2 cellular contexts compared by ENCODE assay signal in the genomic region with DNA sequence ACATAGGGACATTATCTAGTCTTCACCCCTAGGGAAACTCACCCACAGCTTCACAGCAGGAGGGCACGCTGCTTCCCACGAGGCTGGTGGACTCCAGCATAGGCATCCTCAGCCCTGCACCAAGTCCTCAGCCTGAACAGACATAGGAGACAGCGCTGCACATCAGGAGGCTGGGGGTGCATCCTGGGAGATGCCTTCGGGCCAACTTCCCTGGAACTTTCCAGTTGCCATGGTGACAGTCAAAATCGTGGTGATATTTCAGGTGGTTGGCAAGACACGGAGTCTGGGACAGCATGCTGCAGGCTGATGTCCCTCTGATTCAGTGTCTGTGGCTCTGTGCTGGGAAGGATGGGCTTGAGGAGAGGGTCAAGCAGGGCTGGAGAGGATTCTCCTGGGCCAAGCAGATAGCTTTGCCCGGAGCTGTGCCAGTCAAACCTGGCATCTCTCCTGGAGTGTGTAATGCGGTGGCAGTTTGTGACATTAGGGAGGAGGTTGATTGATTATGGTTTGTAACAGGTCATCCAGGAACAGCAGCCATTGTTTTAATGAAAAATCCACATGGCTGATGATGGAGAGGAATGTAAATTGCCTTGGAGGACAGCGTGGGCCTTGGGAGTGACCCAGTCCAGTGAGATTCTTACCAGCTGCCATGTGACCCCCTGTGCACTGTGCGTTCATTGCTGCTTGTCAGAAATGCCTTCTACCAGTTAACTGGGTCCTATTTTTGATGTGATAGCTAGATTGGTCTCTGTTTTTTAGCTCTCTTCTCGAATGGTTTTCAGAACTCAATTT.
TF ChIP-seq lines count a peak whose summit lies in the region.

No MANE protein-coding gene starts in this region.

TF ChIP-seq in SK-N-SH, 30 proteins besides CTCF, POLR2A, EP300 and RAD21:
- TF ChIP-seq FOXM1 (IDR thresholded peaks at IDR 0.05; ENCODE audit: low read depth) (no peak), FOSL2 (IDR thresholded peaks at IDR 0.05; ENCODE audit: borderline replicate concordance, low read depth) (no peak), JUND (IDR thresholded peaks at IDR 0.05) (no peak), GABPA (IDR thresholded peaks at IDR 0.05; ENCODE audit: low read depth) (no peak), CHD2 (IDR thresholded peaks at IDR 0.05; ENCODE audit: low read length, partially characterized antibody) (no peak), IRF3 (IDR thresholded peaks at IDR 0.05; ENCODE audit: low read depth, low read length) (no peak), EZH2phosphoT487 (IDR thresholded peaks at IDR 0.05; ENCODE audit: borderline replicate concordance, low read depth) (no peak), RFX5 (IDR thresholded peaks at IDR 0.05; ENCODE audit: low read length) (no peak), NFIC (IDR thresholded peaks at IDR 0.05; ENCODE audit: borderline replicate concordance) (no peak), RXRA (IDR thresholded peaks at IDR 0.05; ENCODE audit: borderline replicate concordance, low read depth) (no peak), NRF1 (IDR thresholded peaks at IDR 0.05; ENCODE audit: low read depth, low read length) (no peak), TCF12 (IDR thresholded peaks at IDR 0.05) (no peak), POLR2AphosphoS5 (IDR thresholded peaks at IDR 0.05; ENCODE audit: low read depth, low read length) (no peak), PBX3 (IDR thresholded peaks at IDR 0.05) (no peak), MEF2A (IDR thresholded peaks at IDR 0.05; ENCODE audit: borderline replicate concordance, low read depth) (no peak), FOXJ3 (CRISPR knock-in tag; IDR thresholded peaks at IDR 0.05) (no peak), MXI1 (IDR thresholded peaks at IDR 0.05; ENCODE audit: low read depth, low read length) (no peak)
- TF ChIP-seq, protein P1, sequence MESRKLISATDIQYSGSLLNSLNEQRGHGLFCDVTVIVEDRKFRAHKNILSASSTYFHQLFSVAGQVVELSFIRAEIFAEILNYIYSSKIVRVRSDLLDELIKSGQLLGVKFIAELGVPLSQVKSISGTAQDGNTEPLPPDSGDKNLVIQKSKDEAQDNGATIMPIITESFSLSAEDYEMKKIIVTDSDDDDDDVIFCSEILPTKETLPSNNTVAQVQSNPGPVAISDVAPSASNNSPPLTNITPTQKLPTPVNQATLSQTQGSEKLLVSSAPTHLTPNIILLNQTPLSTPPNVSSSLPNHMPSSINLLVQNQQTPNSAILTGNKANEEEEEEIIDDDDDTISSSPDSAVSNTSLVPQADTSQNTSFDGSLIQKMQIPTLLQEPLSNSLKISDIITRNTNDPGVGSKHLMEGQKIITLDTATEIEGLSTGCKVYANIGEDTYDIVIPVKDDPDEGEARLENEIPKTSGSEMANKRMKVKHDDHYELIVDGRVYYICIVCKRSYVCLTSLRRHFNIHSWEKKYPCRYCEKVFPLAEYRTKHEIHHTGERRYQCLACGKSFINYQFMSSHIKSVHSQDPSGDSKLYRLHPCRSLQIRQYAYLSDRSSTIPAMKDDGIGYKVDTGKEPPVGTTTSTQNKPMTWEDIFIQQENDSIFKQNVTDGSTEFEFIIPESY (IDR thresholded peaks at IDR 0.05; ENCODE audit: borderline replicate concordance, low read depth) = no peak
- TF ChIP-seq, protein P2, sequence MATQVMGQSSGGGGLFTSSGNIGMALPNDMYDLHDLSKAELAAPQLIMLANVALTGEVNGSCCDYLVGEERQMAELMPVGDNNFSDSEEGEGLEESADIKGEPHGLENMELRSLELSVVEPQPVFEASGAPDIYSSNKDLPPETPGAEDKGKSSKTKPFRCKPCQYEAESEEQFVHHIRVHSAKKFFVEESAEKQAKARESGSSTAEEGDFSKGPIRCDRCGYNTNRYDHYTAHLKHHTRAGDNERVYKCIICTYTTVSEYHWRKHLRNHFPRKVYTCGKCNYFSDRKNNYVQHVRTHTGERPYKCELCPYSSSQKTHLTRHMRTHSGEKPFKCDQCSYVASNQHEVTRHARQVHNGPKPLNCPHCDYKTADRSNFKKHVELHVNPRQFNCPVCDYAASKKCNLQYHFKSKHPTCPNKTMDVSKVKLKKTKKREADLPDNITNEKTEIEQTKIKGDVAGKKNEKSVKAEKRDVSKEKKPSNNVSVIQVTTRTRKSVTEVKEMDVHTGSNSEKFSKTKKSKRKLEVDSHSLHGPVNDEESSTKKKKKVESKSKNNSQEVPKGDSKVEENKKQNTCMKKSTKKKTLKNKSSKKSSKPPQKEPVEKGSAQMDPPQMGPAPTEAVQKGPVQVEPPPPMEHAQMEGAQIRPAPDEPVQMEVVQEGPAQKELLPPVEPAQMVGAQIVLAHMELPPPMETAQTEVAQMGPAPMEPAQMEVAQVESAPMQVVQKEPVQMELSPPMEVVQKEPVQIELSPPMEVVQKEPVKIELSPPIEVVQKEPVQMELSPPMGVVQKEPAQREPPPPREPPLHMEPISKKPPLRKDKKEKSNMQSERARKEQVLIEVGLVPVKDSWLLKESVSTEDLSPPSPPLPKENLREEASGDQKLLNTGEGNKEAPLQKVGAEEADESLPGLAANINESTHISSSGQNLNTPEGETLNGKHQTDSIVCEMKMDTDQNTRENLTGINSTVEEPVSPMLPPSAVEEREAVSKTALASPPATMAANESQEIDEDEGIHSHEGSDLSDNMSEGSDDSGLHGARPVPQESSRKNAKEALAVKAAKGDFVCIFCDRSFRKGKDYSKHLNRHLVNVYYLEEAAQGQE (IDR thresholded peaks at IDR 0.05; ENCODE audit: low read depth, low read length) = no peak
- TF ChIP-seq, protein P3, sequence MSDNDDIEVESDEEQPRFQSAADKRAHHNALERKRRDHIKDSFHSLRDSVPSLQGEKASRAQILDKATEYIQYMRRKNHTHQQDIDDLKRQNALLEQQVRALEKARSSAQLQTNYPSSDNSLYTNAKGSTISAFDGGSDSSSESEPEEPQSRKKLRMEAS (IDR thresholded peaks at IDR 0.05; ENCODE audit: low read depth) = no peak

TF ChIP-seq in SK-N-SH treated with all-trans-retinoic acid at 6 μM for 48 hours, 23 proteins besides CTCF, POLR2A, EP300 and RAD21:
- TF ChIP-seq, protein P4, sequence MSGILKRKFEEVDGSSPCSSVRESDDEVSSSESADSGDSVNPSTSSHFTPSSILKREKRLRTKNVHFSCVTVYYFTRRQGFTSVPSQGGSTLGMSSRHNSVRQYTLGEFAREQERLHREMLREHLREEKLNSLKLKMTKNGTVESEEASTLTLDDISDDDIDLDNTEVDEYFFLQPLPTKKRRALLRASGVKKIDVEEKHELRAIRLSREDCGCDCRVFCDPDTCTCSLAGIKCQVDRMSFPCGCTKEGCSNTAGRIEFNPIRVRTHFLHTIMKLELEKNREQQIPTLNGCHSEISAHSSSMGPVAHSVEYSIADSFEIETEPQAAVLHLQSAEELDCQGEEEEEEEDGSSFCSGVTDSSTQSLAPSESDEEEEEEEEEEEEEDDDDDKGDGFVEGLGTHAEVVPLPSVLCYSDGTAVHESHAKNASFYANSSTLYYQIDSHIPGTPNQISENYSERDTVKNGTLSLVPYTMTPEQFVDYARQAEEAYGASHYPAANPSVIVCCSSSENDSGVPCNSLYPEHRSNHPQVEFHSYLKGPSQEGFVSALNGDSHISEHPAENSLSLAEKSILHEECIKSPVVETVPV (CRISPR knock-in tag; IDR thresholded peaks at IDR 0.05) = no peak
- TF ChIP-seq ZNF8 (CRISPR knock-in tag; IDR thresholded peaks at IDR 0.05) (no peak), TCF4 (CRISPR knock-in tag; IDR thresholded peaks at IDR 0.05; ENCODE audit: borderline replicate concordance) (no peak), ZFP30 (CRISPR knock-in tag; IDR thresholded peaks at IDR 0.05) (no peak), ZNF70 (CRISPR knock-in tag; IDR thresholded peaks at IDR 0.05) (no peak), POU6F1 (CRISPR knock-in tag; IDR thresholded peaks at IDR 0.05; ENCODE audit: borderline replicate concordance, low read depth) (no peak), GLIS3 (CRISPR knock-in tag; IDR thresholded peaks at IDR 0.05) (no peak), RARB (CRISPR knock-in tag; IDR thresholded peaks at IDR 0.05) (no peak), CSDC2 (CRISPR knock-in tag; IDR thresholded peaks at IDR 0.05) (no peak), BACH2 (CRISPR knock-in tag; IDR thresholded peaks at IDR 0.05; ENCODE audit: borderline replicate concordance) (no peak), TSHZ2 (CRISPR knock-in tag; IDR thresholded peaks at IDR 0.05) (no peak), ARNTL (CRISPR knock-in tag; IDR thresholded peaks at IDR 0.05; ENCODE audit: borderline replicate concordance, low read depth) (no peak), TOX (CRISPR knock-in tag; IDR thresholded peaks at IDR 0.05; ENCODE audit: borderline replicate concordance) (no peak), OSR1 (CRISPR knock-in tag; IDR thresholded peaks at IDR 0.05) (no peak), ESRRG (CRISPR knock-in tag; IDR thresholded peaks at IDR 0.05) (no peak)
- TF ChIP-seq, protein P5, sequence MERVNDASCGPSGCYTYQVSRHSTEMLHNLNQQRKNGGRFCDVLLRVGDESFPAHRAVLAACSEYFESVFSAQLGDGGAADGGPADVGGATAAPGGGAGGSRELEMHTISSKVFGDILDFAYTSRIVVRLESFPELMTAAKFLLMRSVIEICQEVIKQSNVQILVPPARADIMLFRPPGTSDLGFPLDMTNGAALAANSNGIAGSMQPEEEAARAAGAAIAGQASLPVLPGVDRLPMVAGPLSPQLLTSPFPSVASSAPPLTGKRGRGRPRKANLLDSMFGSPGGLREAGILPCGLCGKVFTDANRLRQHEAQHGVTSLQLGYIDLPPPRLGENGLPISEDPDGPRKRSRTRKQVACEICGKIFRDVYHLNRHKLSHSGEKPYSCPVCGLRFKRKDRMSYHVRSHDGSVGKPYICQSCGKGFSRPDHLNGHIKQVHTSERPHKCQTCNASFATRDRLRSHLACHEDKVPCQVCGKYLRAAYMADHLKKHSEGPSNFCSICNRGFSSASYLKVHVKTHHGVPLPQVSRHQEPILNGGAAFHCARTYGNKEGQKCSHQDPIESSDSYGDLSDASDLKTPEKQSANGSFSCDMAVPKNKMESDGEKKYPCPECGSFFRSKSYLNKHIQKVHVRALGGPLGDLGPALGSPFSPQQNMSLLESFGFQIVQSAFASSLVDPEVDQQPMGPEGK (CRISPR knock-in tag; IDR thresholded peaks at IDR 0.05; ENCODE audit: borderline replicate concordance) = no peak
